23 cellular contexts compared by ENCODE assay signal in genomic region chr10:64586930-64587503, GRCh38.
DNase-seq lines count a peak whose midpoint lies in the region; ATAC-seq and TF ChIP-seq lines count a peak whose summit lies in the region.
"Had no signal": no experiment of that assay in that cellular context is flagged by ENCODE, and none has a peak within 500 bp of the region (broad histone marks: within the 10 kb centered on the region; RNA-seq: fewer than 3 reads in every experiment).

No MANE protein-coding gene starts in this region.

- ATAC-seq in SK-N-SH treated with all-trans-retinoic acid at 6 μM for 48 hours (no peak), GM19463 (IDR thresholded peaks at IDR 0.05; ENCODE audit: unreplicated experiment) (no peak), HG02870 (IDR thresholded peaks at IDR 0.05; ENCODE audit: unreplicated experiment) (no peak), GM21529 (IDR thresholded peaks at IDR 0.05; ENCODE audit: unreplicated experiment) (no peak)

- CTCF ChIA-PET in SK-N-SH (lab: Yijun Ruan, JAX): interaction anchor here (2.3 kb wide), 1 partner anchor 11 kb away, joined by 6 read pairs; no protein-coding TSS in a partner anchor

- H3K9ac ChIP-seq in SK-N-SH: no peak overlapping the region
- H3K9ac ChIP-seq: GM23248 had no signal

- no peak for TF ChIP-seq CTCF in SK-N-SH (IDR thresholded peaks at IDR 0.05)

- no peaks in the 10 kb centered on the region for H3K27me3 ChIP-seq in SK-N-SH (ENCODE audit: insufficient read depth)
- H3K27me3 ChIP-seq: BE2C had no signal

- no peak for TF ChIP-seq RAD21 in SK-N-SH (IDR thresholded peaks at IDR 0.05; ENCODE audit: low read length)

- no peak overlapping the region for H3K4me2 ChIP-seq in SK-N-SH

- H3K36me3 ChIP-seq in SK-N-SH (replicated peaks in 1 of 2; ENCODE audit: control insufficient read depth in 1 of 2, insufficient read depth in 2 of 2, low read length in 1 of 2): no peaks in the 10 kb centered on the region
- H3K36me3 ChIP-seq: BE2C had no signal

- no peak for TF ChIP-seq EP300 in SK-N-SH (IDR thresholded peaks at IDR 0.05; ENCODE audit: borderline replicate concordance in 1 of 2, low read depth in 1 of 2, low read length in 1 of 2)

- no peak overlapping the region for H3K4me3 ChIP-seq in SK-N-SH (ENCODE audit: low read depth in 2 of 2, low read length in 1 of 2)
- H3K4me3 ChIP-seq: GM23248, SK-N-MC had no signal

- 44% methylated on average over 2 of the region's 2 CpGs for WGBS in SK-N-SH (ENCODE audit: low lambda C conversion rate)

- H3K9me3 ChIP-seq in SK-N-SH: no peaks in the 10 kb centered on the region
- H3K9me3 ChIP-seq: BE2C had no signal

- H3K9me2 ChIP-seq in SK-N-SH: no peaks in the 10 kb centered on the region

- no peaks in the 10 kb centered on the region for H4K20me1 ChIP-seq in SK-N-SH (ENCODE audit: insufficient read depth)

- POLR2A ChIA-PET in SK-N-SH (lab: Yijun Ruan, JAX): no interaction called here

- no peaks in the 10 kb centered on the region for H3K79me2 ChIP-seq in SK-N-SH (ENCODE audit: insufficient read depth)

- DNase-seq in SK-N-SH (no peak), Kasumi-1 (lab: John Stamatoyannopoulos, UW) (peak; percentile 12 to 15), astrocyte of the hippocampus (ENCODE audit: low read depth, low spot score) (peak; percentile 1), myocyte (ENCODE audit: low read depth) (peak; percentile 2)
- DNase-seq: BE2C; CD4-positive, CD25-positive, alpha-beta regulatory T cell; COR-L47; DMS 273 treated with DMSO at 0.1 percent for 48 hours; GM23248; IMR-90; NCI-H1105; NCI-H1694; NCI-H2081 treated with DMSO at 0.1 percent for 48 hours; NCI-H446 treated with DMSO at 0.1 percent for 48 hours; NK-92 treated with Interleukin-12 subunit alpha and Interleukin-12 subunit beta, amount 100 ng/mL, for 24 hours; SHP77; T-helper 1 cell had no signal

- H2AFZ ChIP-seq in SK-N-SH (ENCODE audit: low read depth): no peak overlapping the region
- H2AFZ ChIP-seq: GM23248 had no signal

- no peaks in the 10 kb centered on the region; a peak in 1 of 4 replicates for H3K4me1 ChIP-seq in SK-N-SH (ENCODE audit: control insufficient read depth in 1 of 2, insufficient read depth in 2 of 2, low read depth in 1 of 2, low read length in 1 of 2)
- H3K4me1 ChIP-seq: BE2C had no signal

- H3K27ac ChIP-seq in SK-N-SH (ENCODE audit: low read depth in 2 of 2, low read length in 1 of 2): no peak overlapping the region
- H3K27ac ChIP-seq: 22Rv1, GM23248, SK-N-MC had no signal

- no peaks in the 10 kb centered on the region for H3F3A ChIP-seq in SK-N-SH (replicated peaks; ENCODE audit: insufficient read depth)

TF ChIP-seq in SK-N-SH, 30 proteins besides CTCF, POLR2A, EP300 and RAD21:
- TF ChIP-seq REST (IDR thresholded peaks at IDR 0.05; ENCODE audit: low read depth, low read length): 0 out of 2 replicates have a peak, but pooled peaks have one; percentile 55
- TF ChIP-seq EZH2phosphoT487 (IDR thresholded peaks at IDR 0.05; ENCODE audit: borderline replicate concordance, low read depth): no peak
TF ChIP-seq in SK-N-SH: peak in this region for 1.

TF ChIP-seq in SK-N-SH treated with all-trans-retinoic acid at 6 μM for 48 hours, 23 proteins besides CTCF, POLR2A, EP300 and RAD21:
- TF ChIP-seq TCF4 (CRISPR knock-in tag; IDR thresholded peaks at IDR 0.05; ENCODE audit: borderline replicate concordance): no peak
- TF ChIP-seq GLIS3 (CRISPR knock-in tag; IDR thresholded peaks at IDR 0.05): no peak
- no peak for TF ChIP-seq ZNF8 (CRISPR knock-in tag; IDR thresholded peaks at IDR 0.05)
- no peak for TF ChIP-seq ARNTL (CRISPR knock-in tag; IDR thresholded peaks at IDR 0.05; ENCODE audit: borderline replicate concordance, low read depth)
- TF ChIP-seq ZNF70 (CRISPR knock-in tag; IDR thresholded peaks at IDR 0.05): no peak
- no peak for TF ChIP-seq POU6F1 (CRISPR knock-in tag; IDR thresholded peaks at IDR 0.05; ENCODE audit: borderline replicate concordance, low read depth)
